In genomic region chr3:51408813-51409212, GRCh38 we compare ENCODE assay signal across 30 cellular contexts. TPM values are rescaled to one million over a fixed set of nuclear protein-coding genes. Genes with fewer than 3 reads are reported as not detected.
A peak's percentile ranks its signal among the peaks of the same experiment; 100 is the strongest.
DNase-seq lines count a peak whose midpoint lies in the region; ATAC-seq, FAIRE-seq and TF ChIP-seq lines count a peak whose summit lies in the region.
"Had no signal": no experiment of that assay in that cellular context is flagged by ENCODE, and none has a peak within 500 bp of the region (broad histone marks: within the 10 kb centered on the region; RNA-seq: fewer than 3 reads in every experiment).

No MANE protein-coding gene starts in this region.

- peaks cover 14% of the 10 kb centered on the region for H3K4me1 ChIP-seq in cardiac muscle cell (ENCODE audit: low read depth)
- H3K4me1 ChIP-seq in heart left ventricle, result no peaks in the 10 kb centered on the region
- H3K4me1 ChIP-seq in lower lobe of right lung, result no peaks in the 10 kb centered on the region
- H3K4me1 ChIP-seq in small intestine (ENCODE audit: control insufficient read depth in 2 of 2, insufficient read depth in 1 of 2, low read depth in 1 of 2, low read length in 1 of 2), result no peaks in the 10 kb centered on the region
- H3K4me1 ChIP-seq: Caco-2 had no signal

- FAIRE-seq in small intestine (lab: Jason Lieb, UNC), result no peak
- FAIRE-seq: GM12878, HepG2 had no signal

- ATAC-seq in activated CD4-positive, alpha-beta T cell treated with anti-CD3 and anti-CD28 coated beads for 36 hours, result no peak
- ATAC-seq in heart left ventricle, result no peak
- peak; percentile 81 to 82 for ATAC-seq in lower lobe of right lung
- ATAC-seq: CD8-positive, alpha-beta T cell; GM12878; HepG2; Right ventricle myocardium inferior had no signal

- WGBS in heart left ventricle, 4 donors, result 58 to 74% (median 67%) methylated on average over 2 of the region's 2 CpGs
- WGBS in small intestine, 3 donors, result 30 to 65% (median 40%) methylated on average over 2 of the region's 2 CpGs

- intact Hi-C loops in activated CD4-positive, alpha-beta T cell treated with anti-CD3 and anti-CD28 coated beads for 36 hours (cut with DNase I, micrococcal nuclease), result no loop called here
- intact Hi-C loops in heart left ventricle (cut with DNase I), result no loop called here
- intact Hi-C loops in lower lobe of right lung (cut with DNase I), result no loop called here

- peaks cover 39% of the 10 kb centered on the region for H3K36me3 Mint-ChIP-seq in activated CD4-positive, alpha-beta T cell treated with anti-CD3 and anti-CD28 coated beads for 36 hours (ENCODE audit: low read depth)

- H3K4me1 Mint-ChIP-seq in activated CD4-positive, alpha-beta T cell treated with anti-CD3 and anti-CD28 coated beads for 36 hours, result peaks cover 25% of the 10 kb centered on the region
- H3K4me1 Mint-ChIP-seq: B cell had no signal

- peak overlapping the region; percentile 65 for H3K27ac Mint-ChIP-seq in activated CD4-positive, alpha-beta T cell treated with anti-CD3 and anti-CD28 coated beads for 36 hours
- H3K27ac Mint-ChIP-seq: B cell had no signal

- no peak for TF ChIP-seq CTCF in cardiac muscle cell (IDR thresholded peaks at IDR 0.05; ENCODE audit: low read depth, low read length)
- TF ChIP-seq CTCF in heart left ventricle (IDR thresholded peaks at IDR 0.05), result no peak
- no peak for TF ChIP-seq CTCF in lower lobe of right lung (IDR thresholded peaks at IDR 0.05)

- H3K27me3 Mint-ChIP-seq in activated CD4-positive, alpha-beta T cell treated with anti-CD3 and anti-CD28 coated beads for 36 hours, result no peaks in the 10 kb centered on the region
- H3K27me3 Mint-ChIP-seq: B cell had no signal

- CTCF ChIA-PET in activated CD4-positive, alpha-beta T cell treated with anti-CD3 and anti-CD28 coated beads for 36 hours (lab: Charles Lee), result interaction anchor here (2.0 to 2.6 kb wide), 2 partner anchors 14 to 25 kb away, joined by 5 to 8 read pairs; no protein-coding TSS in a partner anchor

- peaks cover 17% of the 10 kb centered on the region for H3K36me3 ChIP-seq in cardiac muscle cell
- peaks cover 0 to 77% (median 40%) of the 10 kb centered on the region in 9 donors for H3K36me3 ChIP-seq in heart left ventricle
- H3K36me3 ChIP-seq in lower lobe of right lung, result peaks cover 83% of the 10 kb centered on the region
- H3K36me3 ChIP-seq in small intestine (ENCODE audit: control insufficient read depth in 2 of 2, insufficient read depth in 2 of 2, low read length in 2 of 2), result peaks cover 7 to 19% of the 10 kb centered on the region in 2 donors

- no peak overlapping the region for H3K4me3 Mint-ChIP-seq in activated CD4-positive, alpha-beta T cell treated with anti-CD3 and anti-CD28 coated beads for 36 hours
- H3K4me3 Mint-ChIP-seq: B cell; CD8-positive, alpha-beta T cell had no signal

- H3K27me3 ChIP-seq in cardiac muscle cell (no peaks in the 10 kb centered on the region), heart left ventricle (no peaks in the 10 kb centered on the region), lower lobe of right lung (ENCODE audit: low read depth) (no peaks in the 10 kb centered on the region), small intestine (ENCODE audit: control insufficient read depth in 2 of 2, insufficient read depth in 2 of 2, low read length in 2 of 2) (no peaks in the 10 kb centered on the region)

- TF ChIP-seq POLR2A in heart left ventricle (IDR thresholded peaks at IDR 0.05), result no peak

- POLR2A ChIA-PET in activated CD4-positive, alpha-beta T cell treated with anti-CD3 and anti-CD28 coated beads for 36 hours (lab: Charles Lee), result interaction anchor here (0.6 kb wide), 1 partner anchor 626 kb away, joined by 8 read pairs; no protein-coding TSS in a partner anchor

- no peak overlapping the region for H3K4me3 ChIP-seq in cardiac muscle cell
- H3K4me3 ChIP-seq in heart left ventricle, result no peak overlapping the region
- H3K4me3 ChIP-seq in lower lobe of right lung, result no peak overlapping the region
- H3K4me3 ChIP-seq in small intestine (ENCODE audit: low read depth in 1 of 2, low read length in 2 of 2), result no peak overlapping the region
- H3K4me3 ChIP-seq: GM12878, GM23248, PC-9 had no signal

- no peaks in the 10 kb centered on the region for H3K9me3 Mint-ChIP-seq in activated CD4-positive, alpha-beta T cell treated with anti-CD3 and anti-CD28 coated beads for 36 hours (ENCODE audit: low read depth)
- H3K9me3 Mint-ChIP-seq: CD8-positive, alpha-beta T cell had no signal

- H3K9me3 ChIP-seq in cardiac muscle cell (ENCODE audit: low read depth) (no peaks in the 10 kb centered on the region), heart left ventricle (no peaks in the 10 kb centered on the region), lower lobe of right lung (no peaks in the 10 kb centered on the region), small intestine (ENCODE audit: control insufficient read depth, low read depth) (no peaks in the 10 kb centered on the region)
- H3K9me3 ChIP-seq: Caco-2 had no signal

- no peak for DNase-seq in activated CD4-positive, alpha-beta T cell treated with anti-CD3 and anti-CD28 coated beads for 36 hours
- DNase-seq in activated CD4-positive, alpha-beta T cell treated with anti-CD3 and anti-CD28 coated beads, Interleukin-2, amount 50 U/mL, for 4 hours, result no peak
- DNase-seq in cardiac muscle cell (ENCODE audit: low read depth in 1 of 2, low spot score in 1 of 2), result peak in 1 of 2 donors; percentile 33
- no peak for DNase-seq in heart left ventricle
- DNase-seq in lower lobe of right lung, result no peak
- no peak for DNase-seq in small intestine
- DNase-seq in NCI-H526 (lab: John Stamatoyannopoulos, UW), result no peak
- DNase-seq in EL, result no peak
- DNase-seq: Caco-2; CD8-positive, alpha-beta T cell; GDM1; GM23248; H7; Kasumi-1; MV-4-11; NCI-H1105; NCI-H146; NCI-H1930; NCI-H2107; NCI-H446; NCI-H524 treated with DMSO at 0.1 percent for 48 hours; NCI-H82; NK-92 treated with Interleukin-12 subunit alpha and Interleukin-12 subunit beta, amount 100 ng/mL, for 24 hours; PC-9 had no signal

- H3K27ac ChIP-seq in cardiac muscle cell, result peak overlapping the region; percentile 12
- H3K27ac ChIP-seq in heart left ventricle, result no peak overlapping the region
- no peak overlapping the region for H3K27ac ChIP-seq in lower lobe of right lung
- no peak overlapping the region for H3K27ac ChIP-seq in small intestine (ENCODE audit: low read depth in 1 of 2, low read length in 1 of 2)
- H3K27ac ChIP-seq: 22Rv1, C4-2B, GM23248, PC-9 had no signal

RNA-seq across cellular contexts. Expression of gene RBM15B, which starts 17.7 kb away (rescaled TPM):
- 10 to 100 TPM; 20.9 to 21.5 TPM for total RNA-seq in activated CD4-positive, alpha-beta T cell treated with anti-CD3 and anti-CD28 coated beads for 36 hours
- total RNA-seq in cardiac muscle cell (44.1 and 55.8 TPM in 2 replicates), heart left ventricle (10 to 100 TPM; 12.7 to 21.5 (median 16.2) TPM), lower lobe of right lung (24.3 TPM)
- polyA plus RNA-seq in cardiac muscle cell (37.9 and 49.2 TPM in 2 replicates), heart left ventricle (10 to 100 TPM in 1 of 2 donors, 1 to 10 TPM in 1; 4.0 to 15.7 TPM), small intestine (10 to 100 TPM in 1 of 3 donors, 1 to 10 TPM in 2; 8.9 to 18.3 (median 9.6) TPM)

RNA-seq across cellular contexts. Expression of gene MANF, which starts 23.7 kb away (rescaled TPM):
- 100 to 1,000 TPM; 124 to 129 TPM for total RNA-seq in activated CD4-positive, alpha-beta T cell treated with anti-CD3 and anti-CD28 coated beads for 36 hours
- total RNA-seq in cardiac muscle cell (55.6 and 180 TPM in 2 replicates), heart left ventricle (10 to 100 TPM; 22.3 to 87.2 (median 47.5) TPM), lower lobe of right lung (59.8 TPM)
- polyA plus RNA-seq in cardiac muscle cell (66.9 and 163 TPM in 2 replicates), heart left ventricle (100 to 1,000 TPM in 1 of 2 donors, 10 to 100 TPM in 1; 21.2 to 130 TPM), small intestine (100 to 1,000 TPM in 1 of 3 donors, 10 to 100 TPM in 2; 17.7 to 141 (median 52.7) TPM)

Comparison
In these comparisons a context has a peak if more than half of its experiments do, and no peak if none do; other contexts are left out.
1. ATAC-seq: peak in lower lobe of right lung (2 of 2); none in activated CD4-positive, alpha-beta T cell treated with anti-CD3 and anti-CD28 coated beads for 36 hours (single experiment) and heart left ventricle (0 of 4).